In genomic region chr4:84681488-84682274, GRCh38 we compare ENCODE assay signal across 10 cellular contexts.
DNase-seq lines count a peak whose midpoint lies in the region; TF ChIP-seq lines count a peak whose summit lies in the region.
"Had no signal": no experiment of that assay in that cellular context is flagged by ENCODE, and none has a peak within 500 bp of the region (broad histone marks: within the 10 kb centered on the region; RNA-seq: fewer than 3 reads in every experiment).

No MANE protein-coding gene starts in this region.

- no peak overlapping the region for H3K4me3 ChIP-seq in foreskin fibroblast (ENCODE audit: low read depth in 1 of 2, low read length in 2 of 2)
- no peak overlapping the region for H3K4me3 ChIP-seq in esophagus muscularis mucosa

- H3K4me1 Mint-ChIP-seq in HFFc6 (ENCODE audit: low read depth) = peaks cover 27% of the 10 kb centered on the region
- H3K4me1 Mint-ChIP-seq: activated B cell treated with CpG ODN at 0.5 μM for 24 hours had no signal

- peaks cover 33 to 93% (median 89%) of the 10 kb centered on the region in 4 donors for H3K36me3 ChIP-seq in esophagus muscularis mucosa

- WGBS in esophagus muscularis mucosa = 73% methylated on average over 2 of the region's 2 CpGs

- TF ChIP-seq CTCF in HFFc6 (IDR thresholded peaks at IDR 0.05) (peak; percentile 57), foreskin fibroblast (IDR thresholded peaks at IDR 0.05; ENCODE audit: low read depth, low read length) (no peak), esophagus muscularis mucosa (IDR thresholded peaks at IDR 0.05) (no peak)

- TF ChIP-seq POLR2A in esophagus muscularis mucosa (IDR thresholded peaks at IDR 0.05; ENCODE audit: low read depth) = no peak

- H3K4me1 ChIP-seq in esophagus muscularis mucosa = peaks cover 12 to 21% (median 17%) of the 10 kb centered on the region in 4 donors

- H3K27ac Mint-ChIP-seq in HFFc6 = peak overlapping the region; percentile 59
- H3K27ac Mint-ChIP-seq: activated B cell treated with CpG ODN at 0.5 μM for 24 hours, immature natural killer cell had no signal

- no peaks in the 10 kb centered on the region for H3K9me3 Mint-ChIP-seq in HFFc6
- H3K9me3 Mint-ChIP-seq: activated B cell treated with CpG ODN at 0.5 μM for 24 hours had no signal

- intact Hi-C loops in esophagus muscularis mucosa (cut with DNase I) = no loop called here

- H3K27me3 Mint-ChIP-seq in HFFc6 (ENCODE audit: insufficient read depth) = no peaks in the 10 kb centered on the region; the same call in 1 of the 2 replicates
- H3K27me3 Mint-ChIP-seq: activated B cell treated with CpG ODN at 0.5 μM for 24 hours had no signal

- no peaks in the 10 kb centered on the region for H3K9me3 ChIP-seq in esophagus muscularis mucosa

- no peaks in the 10 kb centered on the region for H3K27me3 ChIP-seq in esophagus muscularis mucosa

- peak overlapping the region; percentile 57; the same call in 1 of the 2 replicates for H3K4me3 Mint-ChIP-seq in HFFc6
- H3K4me3 Mint-ChIP-seq: activated B cell treated with CpG ODN at 0.5 μM for 24 hours, immature natural killer cell had no signal

- H3K27ac ChIP-seq in esophagus muscularis mucosa (replicated peaks in 1 of 4) = peak overlapping the region in 1 of 4 donors; percentile 34

- peak; percentile 79 for DNase-seq in HFFc6
- DNase-seq in SKM-1 treated with dmso at 0.1 percent for 144 hours (lab: John Stamatoyannopoulos, UW; ENCODE audit: unreplicated experiment) = peak; percentile 12
- DNase-seq in foreskin fibroblast = peak; percentile 47 to 67
- DNase-seq in putamen (ENCODE audit: low spot score) = peak; percentile 38
- no peak for DNase-seq in GM19238 (ENCODE audit: insufficient read length, low spot score)
- DNase-seq in central memory CD4-positive, alpha-beta T cell = no peak
- no peak for DNase-seq in esophagus muscularis mucosa (ENCODE audit: extremely low spot score)
- no peak for DNase-seq in iPS-NIHi11 (ENCODE audit: low spot score)
- DNase-seq: activated B cell treated with CpG ODN at 0.5 μM for 24 hours, immature natural killer cell had no signal

- TF ChIP-seq EP300 in esophagus muscularis mucosa (IDR thresholded peaks at IDR 0.05) = no peak

- H3K36me3 Mint-ChIP-seq in HFFc6 (ENCODE audit: low read depth) = peaks cover 48% of the 10 kb centered on the region
- H3K36me3 Mint-ChIP-seq: immature natural killer cell had no signal

Comparison
In these comparisons a context has a peak if more than half of its experiments do, and no peak if none do; other contexts are left out.
1. DNase-seq: peak in HFFc6 (single experiment), SKM-1 treated with dmso at 0.1 percent for 144 hours (single experiment), foreskin fibroblast (2 of 2) and putamen (single experiment); none in GM19238 (single experiment), central memory CD4-positive, alpha-beta T cell (single experiment), esophagus muscularis mucosa (single experiment) and iPS-NIHi11 (single experiment).